ENCODE assay signal across 1 cellular context in the genomic region with DNA sequence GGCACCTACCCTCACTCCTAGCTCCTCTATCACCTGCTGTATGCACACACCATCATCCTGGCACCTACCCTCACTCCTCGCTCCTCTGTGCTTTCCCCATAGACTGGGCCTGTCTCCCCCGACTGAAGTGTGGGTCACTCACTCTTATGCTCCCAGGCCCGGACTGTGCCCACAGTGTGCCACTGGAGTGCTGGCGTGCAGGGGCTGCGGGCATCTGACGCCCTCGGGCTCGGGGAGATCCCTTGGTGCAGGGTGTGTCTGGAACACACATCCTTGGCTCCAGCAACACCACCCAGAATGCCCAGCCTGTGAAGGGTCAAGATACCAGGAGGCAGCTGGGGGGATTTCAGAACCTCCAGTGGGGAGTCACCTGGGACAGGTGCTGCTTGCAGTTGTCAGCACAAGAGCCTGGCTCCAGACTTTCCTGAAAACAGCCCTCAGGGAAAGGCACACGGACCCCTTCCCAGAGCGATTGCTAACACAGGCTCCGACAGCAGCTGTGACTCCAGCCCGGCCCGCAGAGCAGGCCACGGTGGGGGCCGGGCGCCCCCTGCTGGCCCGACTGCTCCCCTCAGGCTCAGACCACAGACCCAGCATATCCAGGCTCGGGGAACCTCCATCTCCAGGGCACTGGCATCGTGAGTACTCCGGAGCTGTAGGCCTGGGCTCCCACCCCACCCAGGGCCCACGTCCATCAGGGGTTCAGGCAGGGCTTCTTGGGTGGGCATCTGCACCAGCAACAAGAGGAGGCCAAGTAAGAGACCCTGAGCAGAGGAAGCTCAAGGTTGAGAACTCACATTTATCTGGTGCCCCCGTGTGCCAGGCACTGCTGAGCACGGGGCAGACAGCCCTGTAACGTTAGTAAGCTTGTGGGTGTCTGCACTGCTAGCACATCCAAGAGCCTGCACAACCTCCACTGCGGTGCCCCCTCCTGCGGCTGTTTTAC.
TF ChIP-seq lines count a peak whose summit lies in the region.

No MANE protein-coding gene starts in this region.

TF ChIP-seq in K562, 482 proteins besides CTCF, POLR2A, EP300 and RAD21 (continued from another document):
- TF ChIP-seq MAZ (CRISPR knock-in tag; conservative IDR thresholded peaks at IDR 0.05 in 1 of 2, IDR thresholded peaks at IDR 0.05 in 1 of 2) (0 out of 4 replicates have a peak, but pooled peaks of 1 of the 2 experiments have one; percentile 21), RAD51 (IDR thresholded peaks at IDR 0.05; ENCODE audit: borderline replicate concordance, low read depth) (no peak), FOXP1 (CRISPR knock-in tag; IDR thresholded peaks at IDR 0.05) (0 out of 2 replicates have a peak, but pooled peaks have one; percentile 47), ARID2 (IDR thresholded peaks at IDR 0.05) (0 out of 2 replicates have a peak, but pooled peaks have one; percentile 23), MYC (IDR thresholded peaks at IDR 0.05; ENCODE audit: low read depth, low read length) (0 out of 2 replicates have a peak, but pooled peaks have one; percentile 23), MYC (CRISPR knock-in tag; IDR thresholded peaks at IDR 0.05; ENCODE audit: borderline replicate concordance, low read depth) (no peak), ZFP30 (CRISPR knock-in tag; IDR thresholded peaks at IDR 0.05; ENCODE audit: borderline replicate concordance) (no peak), ZNF175 (CRISPR knock-in tag; IDR thresholded peaks at IDR 0.05; ENCODE audit: low read depth) (no peak), STAG1 (CRISPR knock-in tag; IDR thresholded peaks at IDR 0.05; ENCODE audit: borderline replicate concordance) (peak; percentile 96), CREBBP (IDR thresholded peaks at IDR 0.05; ENCODE audit: low read depth, low read length) (no peak), CXXC5 (CRISPR knock-in tag; IDR thresholded peaks at IDR 0.05) (0 out of 2 replicates have a peak, but pooled peaks have one; percentile 13), TEAD2 (tag; IDR thresholded peaks at IDR 0.05) (no peak), HDAC1 (IDR thresholded peaks at IDR 0.05) (no peak), GABPB1 (CRISPR knock-in tag; IDR thresholded peaks at IDR 0.05) (0 out of 2 replicates have a peak, but pooled peaks have one; percentile 29), POLR2G (IDR thresholded peaks at IDR 0.05; ENCODE audit: low read depth, low read length) (0 out of 2 replicates have a peak, but pooled peaks have one; percentile 22), ZNF133 (CRISPR knock-in tag; IDR thresholded peaks at IDR 0.05) (no peak), ESRRA (IDR thresholded peaks at IDR 0.05; ENCODE audit: borderline replicate concordance, low read depth) (peak; percentile 32; the same call in 1 of the 2 replicates), JUNB (CRISPR knock-in tag; conservative IDR thresholded peaks at IDR 0.05) (no peak), DACH1 (IDR thresholded peaks at IDR 0.05; ENCODE audit: partially characterized antibody) (peak; percentile 35), ZNF778 (CRISPR knock-in tag; IDR thresholded peaks at IDR 0.05) (no peak), BCOR (IDR thresholded peaks at IDR 0.05) (no peak), EGR1 (conservative IDR thresholded peaks at IDR 0.05) (no peak), TEAD1 (CRISPR knock-in tag; IDR thresholded peaks at IDR 0.05) (0 out of 4 replicates have a peak, but pooled peaks of 1 of the 2 experiments have one; percentile 30), SIN3A (IDR thresholded peaks at IDR 0.05; ENCODE audit: borderline replicate concordance in 2 of 2, control insufficient read depth in 1 of 2, low read depth in 2 of 2, low read length in 2 of 2) (no peak), CREM (IDR thresholded peaks at IDR 0.05; ENCODE audit: low read depth) (0 out of 2 replicates have a peak, but pooled peaks have one; percentile 11), MCM5 (IDR thresholded peaks at IDR 0.05; ENCODE audit: low read depth) (no peak), SMC3 (conservative IDR thresholded peaks at IDR 0.05; ENCODE audit: insufficient read depth, low read depth, low read length) (peak; percentile 93), TAF15 (IDR thresholded peaks at IDR 0.05; ENCODE audit: low read depth, low read length) (no peak)
- TF ChIP-seq, protein P1, sequence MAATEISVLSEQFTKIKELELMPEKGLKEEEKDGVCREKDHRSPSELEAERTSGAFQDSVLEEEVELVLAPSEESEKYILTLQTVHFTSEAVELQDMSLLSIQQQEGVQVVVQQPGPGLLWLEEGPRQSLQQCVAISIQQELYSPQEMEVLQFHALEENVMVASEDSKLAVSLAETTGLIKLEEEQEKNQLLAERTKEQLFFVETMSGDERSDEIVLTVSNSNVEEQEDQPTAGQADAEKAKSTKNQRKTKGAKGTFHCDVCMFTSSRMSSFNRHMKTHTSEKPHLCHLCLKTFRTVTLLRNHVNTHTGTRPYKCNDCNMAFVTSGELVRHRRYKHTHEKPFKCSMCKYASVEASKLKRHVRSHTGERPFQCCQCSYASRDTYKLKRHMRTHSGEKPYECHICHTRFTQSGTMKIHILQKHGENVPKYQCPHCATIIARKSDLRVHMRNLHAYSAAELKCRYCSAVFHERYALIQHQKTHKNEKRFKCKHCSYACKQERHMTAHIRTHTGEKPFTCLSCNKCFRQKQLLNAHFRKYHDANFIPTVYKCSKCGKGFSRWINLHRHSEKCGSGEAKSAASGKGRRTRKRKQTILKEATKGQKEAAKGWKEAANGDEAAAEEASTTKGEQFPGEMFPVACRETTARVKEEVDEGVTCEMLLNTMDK (IDR thresholded peaks at IDR 0.05; ENCODE audit: borderline replicate concordance, insufficient read depth, low read depth, low read length, poor library complexity, severe bottlenecking): peak; percentile 89
- TF ChIP-seq, protein P2, sequence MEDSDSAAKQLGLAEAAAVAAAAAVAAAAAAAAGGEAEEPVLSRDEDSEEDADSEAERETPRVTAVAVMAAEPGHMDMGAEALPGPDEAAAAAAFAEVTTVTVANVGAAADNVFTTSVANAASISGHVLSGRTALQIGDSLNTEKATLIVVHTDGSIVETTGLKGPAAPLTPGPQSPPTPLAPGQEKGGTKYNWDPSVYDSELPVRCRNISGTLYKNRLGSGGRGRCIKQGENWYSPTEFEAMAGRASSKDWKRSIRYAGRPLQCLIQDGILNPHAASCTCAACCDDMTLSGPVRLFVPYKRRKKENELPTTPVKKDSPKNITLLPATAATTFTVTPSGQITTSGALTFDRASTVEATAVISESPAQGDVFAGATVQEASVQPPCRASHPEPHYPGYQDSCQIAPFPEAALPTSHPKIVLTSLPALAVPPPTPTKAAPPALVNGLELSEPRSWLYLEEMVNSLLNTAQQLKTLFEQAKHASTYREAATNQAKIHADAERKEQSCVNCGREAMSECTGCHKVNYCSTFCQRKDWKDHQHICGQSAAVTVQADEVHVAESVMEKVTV (CRISPR knock-in tag; IDR thresholded peaks at IDR 0.05): peak; percentile 48
- TF ChIP-seq, protein P3, sequence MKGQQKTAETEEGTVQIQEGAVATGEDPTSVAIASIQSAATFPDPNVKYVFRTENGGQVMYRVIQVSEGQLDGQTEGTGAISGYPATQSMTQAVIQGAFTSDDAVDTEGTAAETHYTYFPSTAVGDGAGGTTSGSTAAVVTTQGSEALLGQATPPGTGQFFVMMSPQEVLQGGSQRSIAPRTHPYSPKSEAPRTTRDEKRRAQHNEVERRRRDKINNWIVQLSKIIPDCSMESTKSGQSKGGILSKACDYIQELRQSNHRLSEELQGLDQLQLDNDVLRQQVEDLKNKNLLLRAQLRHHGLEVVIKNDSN (CRISPR knock-in tag; IDR thresholded peaks at IDR 0.05): peak; percentile 19; the same call in 1 of the 2 replicates
- TF ChIP-seq, protein P4, sequence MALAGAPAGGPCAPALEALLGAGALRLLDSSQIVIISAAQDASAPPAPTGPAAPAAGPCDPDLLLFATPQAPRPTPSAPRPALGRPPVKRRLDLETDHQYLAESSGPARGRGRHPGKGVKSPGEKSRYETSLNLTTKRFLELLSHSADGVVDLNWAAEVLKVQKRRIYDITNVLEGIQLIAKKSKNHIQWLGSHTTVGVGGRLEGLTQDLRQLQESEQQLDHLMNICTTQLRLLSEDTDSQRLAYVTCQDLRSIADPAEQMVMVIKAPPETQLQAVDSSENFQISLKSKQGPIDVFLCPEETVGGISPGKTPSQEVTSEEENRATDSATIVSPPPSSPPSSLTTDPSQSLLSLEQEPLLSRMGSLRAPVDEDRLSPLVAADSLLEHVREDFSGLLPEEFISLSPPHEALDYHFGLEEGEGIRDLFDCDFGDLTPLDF (CRISPR knock-in tag; IDR thresholded peaks at IDR 0.05): no peak
